In the genomic region with DNA sequence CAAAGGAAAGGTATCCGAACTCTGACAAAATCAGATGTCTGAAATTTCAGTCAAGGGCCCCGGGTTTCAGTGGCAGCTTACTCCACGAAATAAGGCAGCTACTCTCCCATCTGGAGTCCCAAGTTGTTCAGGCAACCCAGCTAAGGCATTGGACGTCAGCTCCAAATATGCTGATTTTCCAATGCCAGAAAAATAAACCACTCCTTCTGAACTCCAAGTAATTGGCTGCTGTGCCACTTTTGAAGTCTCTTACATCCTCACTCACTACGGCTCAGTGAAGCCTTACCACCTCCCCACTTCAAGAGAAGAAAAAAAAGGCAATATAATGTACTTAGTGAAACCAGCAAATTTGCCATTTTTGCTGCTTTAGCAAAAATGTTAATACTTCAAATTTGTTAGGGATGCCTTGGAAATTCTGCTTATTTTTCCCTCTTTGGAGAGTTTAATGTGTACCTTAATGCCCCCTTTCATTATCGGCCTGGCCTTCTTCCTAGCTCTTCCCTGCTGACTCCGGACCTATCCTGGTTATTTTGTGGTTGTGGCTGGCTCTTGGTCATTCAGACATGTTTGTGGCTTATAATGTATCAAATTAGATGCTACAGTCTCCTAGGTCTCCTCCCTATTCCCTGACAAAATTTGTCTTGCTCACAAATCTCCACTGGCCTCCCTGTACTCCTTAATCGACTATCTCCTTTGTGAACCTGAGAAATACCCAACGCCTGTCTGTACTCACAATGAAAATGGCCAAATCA, we compare ENCODE assay signal across 15 cellular contexts.
A peak's percentile ranks its signal among the peaks of the same experiment; 100 is the strongest.
DNase-seq lines count a peak whose midpoint lies in the region; ATAC-seq, FAIRE-seq and TF ChIP-seq lines count a peak whose summit lies in the region.
"Had no signal": no experiment of that assay in that cellular context is flagged by ENCODE, and none has a peak within 500 bp of the region (broad histone marks: within the 10 kb centered on the region; RNA-seq: fewer than 3 reads in every experiment).

No MANE protein-coding gene starts in this region.

- no peak for TF ChIP-seq RAD21 in HepG2 (CRISPR knock-in tag; IDR thresholded peaks at IDR 0.05)

- POLR2A ChIA-PET in HepG2 (lab: Yijun Ruan, JAX): no interaction called here

- CTCF ChIA-PET in HepG2 (lab: Yijun Ruan, JAX; ENCODE audit: low intra/inter-chr PET ratio, low total read pairs): no interaction called here

- H3K27ac ChIP-seq in HepG2 (ENCODE audit: extremely low read length, insufficient read depth, low read length): no peak overlapping the region
- H3K27ac ChIP-seq in right lobe of liver: no peak overlapping the region
- no peak overlapping the region for H3K27ac ChIP-seq in fibroblast of lung (ENCODE audit: insufficient read depth, low read length)
- H3K27ac ChIP-seq: BLaER1 treated with 17β-estradiol and CSF1 and Interleukin-3, amounts not matched to agents 10 nM and 100 nM had no signal

- BruUV-seq in HepG2 (replicated peaks; lab: Mats Ljungman, UMichigan): no TSS peak

- peaks cover 3% of the 10 kb centered on the region for H3K9me3 Mint-ChIP-seq in nephron

- TF ChIP-seq CTCF in HepG2 (CRISPR knock-in tag; IDR thresholded peaks at IDR 0.05): no peak
- TF ChIP-seq CTCF in right lobe of liver (IDR thresholded peaks at IDR 0.05): no peak
- no peak for TF ChIP-seq CTCF in fibroblast of lung (conservative IDR thresholded peaks at IDR 0.05 in 1 of 2, IDR thresholded peaks at IDR 0.05 in 1 of 2; ENCODE audit: low read depth in 1 of 2, low read length in 2 of 2)
- no peak for TF ChIP-seq CTCF in nephron (IDR thresholded peaks at IDR 0.05; ENCODE audit: unreplicated experiment in 3 of 3)

- H3K36me3 ChIP-seq in HepG2 (replicated peaks in 1 of 2; ENCODE audit: control insufficient read depth in 1 of 2, insufficient read depth in 2 of 2, low read length in 2 of 2) (no peaks in the 10 kb centered on the region), right lobe of liver (no peaks in the 10 kb centered on the region), fibroblast of lung (ENCODE audit: control insufficient read depth, insufficient read depth, low read length) (no peaks in the 10 kb centered on the region)
- H3K36me3 ChIP-seq: BLaER1 treated with 17β-estradiol and CSF1 and Interleukin-3, amounts not matched to agents 10 nM and 100 nM; HAP-1 had no signal

- H3K27ac Mint-ChIP-seq in nephron: peak overlapping the region; percentile 42 to 65 (median 58)

- H3K27me3 Mint-ChIP-seq in nephron (ENCODE audit: low read depth): no peaks in the 10 kb centered on the region

- intact Hi-C loops in HepG2 (cut with micrococcal nuclease; ENCODE audit: unreplicated experiment) (no loop called here), right lobe of liver (cut with DNase I) (no loop called here)

- H3K4me1 ChIP-seq in HepG2 (ENCODE audit: insufficient read depth, low read length) (peaks cover 10% of the 10 kb centered on the region), right lobe of liver (no peaks in the 10 kb centered on the region), fibroblast of lung (ENCODE audit: control insufficient read depth, extremely low read depth, insufficient read depth, low read length) (peaks cover 6% of the 10 kb centered on the region)
- H3K4me1 ChIP-seq: HAP-1 had no signal

- H3K4me3 Mint-ChIP-seq in nephron: no peak overlapping the region

- TF ChIP-seq POLR2A in HepG2 (IDR thresholded peaks at IDR 0.05; ENCODE audit: insufficient read depth in 1 of 2, low read depth in 2 of 2, low read length in 2 of 2) (no peak), right lobe of liver (IDR thresholded peaks at IDR 0.05) (no peak)

- no peak for FAIRE-seq in HepG2 (lab: Jason Lieb, UNC)

- H3K36me3 Mint-ChIP-seq in nephron (ENCODE audit: low read depth): no peaks in the 10 kb centered on the region

- H3K4me1 Mint-ChIP-seq in nephron: peaks cover 37% of the 10 kb centered on the region

- no peaks in the 10 kb centered on the region for H3K27me3 ChIP-seq in HepG2 (ENCODE audit: control insufficient read depth in 1 of 2, insufficient read depth in 2 of 2, low read length in 2 of 2)
- H3K27me3 ChIP-seq in right lobe of liver: no peaks in the 10 kb centered on the region
- H3K27me3 ChIP-seq in fibroblast of lung (ENCODE audit: control insufficient read depth, insufficient read depth, low read length): no peaks in the 10 kb centered on the region
- H3K27me3 ChIP-seq: BLaER1 treated with 17β-estradiol and CSF1 and Interleukin-3, amounts not matched to agents 10 nM and 100 nM had no signal

- TF ChIP-seq EP300 in HepG2 (IDR thresholded peaks at IDR 0.05; ENCODE audit: low read depth in 2 of 2, low read length in 2 of 2) (no peak), HepG2 (CRISPR knock-in tag; IDR thresholded peaks at IDR 0.05; ENCODE audit: borderline replicate concordance) (no peak)

- no peak overlapping the region for H2AFZ ChIP-seq in HepG2 (ENCODE audit: low read length)
- peak overlapping the region; percentile 22 for H2AFZ ChIP-seq in fibroblast of lung (ENCODE audit: low read length)

- H3K9ac ChIP-seq in HepG2 (ENCODE audit: insufficient read depth, low read depth, low read length) (no peak overlapping the region), fibroblast of lung (ENCODE audit: insufficient read depth, low read length) (no peak overlapping the region)
- H3K9ac ChIP-seq: BLaER1 treated with 17β-estradiol and CSF1 and Interleukin-3, amounts not matched to agents 10 nM and 100 nM had no signal

- DNase-seq in HepG2 (ENCODE audit: low spot score) (no peak), right lobe of liver (no peak), fibroblast of lung (ENCODE audit: low read depth in 2 of 2) (peak in 1 of 2 donors; percentile 29), SHP77 treated with DMSO at 0.1 percent for 48 hours (lab: John Stamatoyannopoulos, UW) (no peak), OCI-M1 (lab: John Stamatoyannopoulos, UW) (no peak), NCI-H1930 (lab: John Stamatoyannopoulos, UW) (no peak)
- DNase-seq: 8988T, DMS153, KBM-7, NCI-H1092, SHP77 had no signal

- in situ Hi-C loops in HepG2 (cut with HindIII; ENCODE audit: extremely low pct_ligation_motif_present, low pct_unique_long_range_greater_than_20kb): no loop called here

- H3K79me2 ChIP-seq in HepG2 (ENCODE audit: insufficient read depth, low read length) (no peaks in the 10 kb centered on the region), fibroblast of lung (ENCODE audit: control insufficient read depth, insufficient read depth, low read length) (no peaks in the 10 kb centered on the region)

- H3K9me3 ChIP-seq in HepG2 (ENCODE audit: low read length) (no peaks in the 10 kb centered on the region), right lobe of liver (no peaks in the 10 kb centered on the region), fibroblast of lung (ENCODE audit: control insufficient read depth, insufficient read depth, low read depth, low read length) (no peaks in the 10 kb centered on the region)
- H3K9me3 ChIP-seq: BLaER1 treated with 17β-estradiol and CSF1 and Interleukin-3, amounts not matched to agents 10 nM and 100 nM; HAP-1 had no signal

- no peak; the same call in none of the 3 replicates for ATAC-seq in HepG2
- no peak for ATAC-seq in right lobe of liver
- no peak for ATAC-seq in HG03175 (IDR thresholded peaks at IDR 0.05; ENCODE audit: unreplicated experiment)

- no peaks in the 10 kb centered on the region for H4K20me1 ChIP-seq in HepG2 (ENCODE audit: insufficient read depth, low read length)
- no peaks in the 10 kb centered on the region for H4K20me1 ChIP-seq in fibroblast of lung (ENCODE audit: control insufficient read depth, extremely low read depth, insufficient read depth, low read length)
- H4K20me1 ChIP-seq: BLaER1 treated with 17β-estradiol and CSF1 and Interleukin-3, amounts not matched to agents 10 nM and 100 nM had no signal

- WGBS in HepG2 (ENCODE audit: low lambda C conversion rate): 44% methylated on average over 9 of the region's 9 CpGs
- WGBS in right lobe of liver (ENCODE audit: insufficient coverage, low coverage, low lambda C conversion rate, missing lambda C conversion rate): 80% methylated on average over 7 of the region's 9 CpGs

- H3K4me3 ChIP-seq in HepG2 (replicated peaks in 1 of 3; ENCODE audit: insufficient read depth in 1 of 3, low read depth in 2 of 3, low read length in 3 of 3) (no peak overlapping the region), right lobe of liver (no peak overlapping the region), fibroblast of lung (replicated peaks in 1 of 4; ENCODE audit: control extremely low read depth in 1 of 4, insufficient read depth in 1 of 4, low read depth in 3 of 4, low read length in 4 of 4) (no peak overlapping the region)
- H3K4me3 ChIP-seq: BLaER1 treated with 17β-estradiol and CSF1 and Interleukin-3, amounts not matched to agents 10 nM and 100 nM; HAP-1 had no signal

- H3K4me2 ChIP-seq in HepG2 (ENCODE audit: low read depth, low read length) (peak overlapping the region; percentile 34; the same call in 1 of the 2 replicates), fibroblast of lung (ENCODE audit: extremely low read depth, insufficient read depth, low read length) (no peak overlapping the region)
- H3K4me2 ChIP-seq: BLaER1 treated with 17β-estradiol and CSF1 and Interleukin-3, amounts not matched to agents 10 nM and 100 nM had no signal

TF ChIP-seq in HepG2, 621 proteins besides CTCF, POLR2A, EP300 and RAD21:
- TF ChIP-seq ZFP36L1 (CRISPR knock-in tag; IDR thresholded peaks at IDR 0.05) (no peak), MAFF (IDR thresholded peaks at IDR 0.05; ENCODE audit: low read depth, low read length) (peak; percentile 50; the same call in 1 of the 2 replicates), NR2C2 (CRISPR knock-in tag; IDR thresholded peaks at IDR 0.05; ENCODE audit: borderline replicate concordance) (0 out of 2 replicates have a peak, but pooled peaks have one; percentile 3), MAFK (conservative IDR thresholded peaks at IDR 0.05 in 1 of 2, IDR thresholded peaks at IDR 0.05 in 1 of 2; ENCODE audit: low read length in 2 of 2) (peak; percentile 67 to 76)
TF ChIP-seq in HepG2: peak in this region for 3.
